Comparison of ENCODE assay signal across 8 cellular contexts in the genomic region with DNA sequence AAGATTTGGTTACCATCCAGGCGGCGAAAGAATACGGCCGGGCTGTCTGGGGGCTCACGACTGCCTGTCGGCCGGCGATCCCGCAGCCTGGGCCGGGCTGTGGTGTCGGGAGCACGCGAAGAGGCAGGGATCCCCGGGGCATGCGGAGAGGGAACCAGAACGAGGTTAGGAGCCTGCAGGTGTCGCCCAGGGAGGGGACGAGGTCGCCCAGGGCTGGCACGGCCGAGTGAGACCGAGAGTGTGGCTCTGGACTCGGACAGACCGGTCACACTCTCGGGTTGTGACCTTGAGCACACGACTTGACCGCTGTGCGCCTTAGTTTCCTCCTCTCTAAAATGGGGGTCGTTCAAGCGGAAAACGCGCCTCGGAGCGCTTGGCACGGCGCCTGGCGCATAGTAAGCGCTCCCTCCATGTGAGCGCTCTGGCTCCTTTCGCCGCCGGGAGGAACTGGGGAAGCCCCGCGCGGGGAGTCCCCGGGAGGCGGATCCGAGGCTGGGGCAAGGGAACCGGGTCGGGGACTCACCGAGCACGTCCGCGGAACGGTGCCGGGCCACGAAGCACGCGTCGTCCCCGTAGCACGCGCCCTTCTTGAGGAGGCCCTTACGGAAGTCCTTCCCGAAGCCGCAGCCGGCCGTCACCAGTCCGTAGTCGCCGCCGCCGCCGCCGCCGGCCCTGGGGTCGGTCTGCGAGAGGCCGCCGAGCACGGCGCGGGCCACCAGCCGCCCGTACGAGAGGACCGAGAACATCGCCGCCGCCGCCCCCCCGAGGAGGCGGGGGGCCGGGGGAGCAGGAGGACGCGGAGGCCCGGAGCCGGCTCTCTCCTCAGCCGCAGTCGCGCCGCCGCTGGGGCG. TPM values are rescaled to one million over a fixed set of nuclear protein-coding genes. Genes with fewer than 3 reads are reported as not detected.
DNase-seq lines count a peak whose midpoint lies in the region; ATAC-seq and TF ChIP-seq lines count a peak whose summit lies in the region.

No MANE protein-coding gene starts in this region.

- H3K4me3 ChIP-seq in BLaER1 (peak overlapping the region; percentile 99), SK-N-MC (peak overlapping the region; percentile 94), prostate gland (peak overlapping the region; percentile 77 to 90)

- DNase-seq in SK-N-MC (ENCODE audit: low read depth, low spot score) (no peak), left cardiac atrium (peak; percentile 72), prostate gland (ENCODE audit: low spot score) (peak; percentile 57), ureter (ENCODE audit: low spot score) (peak; percentile 68)
- DNase-seq in activated naive CD8-positive, alpha-beta T cell treated with anti-CD3 and anti-CD28 coated beads, Interleukin-2, amount 10 ng/mL, durations not matched to agents 7 days and 5 days = peak; percentile 75

- H3K9ac ChIP-seq in BLaER1 = peak overlapping the region; percentile 97
- H3K9ac ChIP-seq in SK-N-MC (ENCODE audit: insufficient read length) = peak overlapping the region; percentile 84

- peak overlapping the region; percentile 91 for H3K27ac Mint-ChIP-seq in activated naive CD8-positive, alpha-beta T cell treated with anti-CD3 and anti-CD28 coated beads, Interleukin-2, amount 10 ng/mL, durations not matched to agents 7 days and 5 days

- H4K20me1 ChIP-seq in BLaER1 = peaks cover 55% of the 10 kb centered on the region

- no peaks in the 10 kb centered on the region for H3K9me3 Mint-ChIP-seq in activated naive CD8-positive, alpha-beta T cell treated with anti-CD3 and anti-CD28 coated beads, Interleukin-2, amount 10 ng/mL, durations not matched to agents 7 days and 5 days

- intact Hi-C loops in left cardiac atrium (cut with DNase I) (no loop called here), prostate gland (cut with DNase I) (loop anchor here (5.0 kb wide), 1 partner anchor 35 kb away; no protein-coding TSS in a partner anchor)

- peaks cover 9% of the 10 kb centered on the region for H3K36me3 Mint-ChIP-seq in activated naive CD8-positive, alpha-beta T cell treated with anti-CD3 and anti-CD28 coated beads, Interleukin-2, amount 10 ng/mL, durations not matched to agents 7 days and 5 days

- peak overlapping the region; percentile 94 for H3K4me3 Mint-ChIP-seq in activated naive CD8-positive, alpha-beta T cell treated with anti-CD3 and anti-CD28 coated beads, Interleukin-2, amount 10 ng/mL, durations not matched to agents 7 days and 5 days

- peak; percentile 54 for ATAC-seq in GM18907 (IDR thresholded peaks at IDR 0.05; ENCODE audit: unreplicated experiment)
- ATAC-seq in HG03159 (IDR thresholded peaks at IDR 0.05; ENCODE audit: unreplicated experiment) = peak; percentile 38
- peak; percentile 48 for ATAC-seq in activated naive CD8-positive, alpha-beta T cell treated with anti-CD3 and anti-CD28 coated beads, Interleukin-2, amount 10 ng/mL, durations not matched to agents 7 days and 5 days (ENCODE audit: low read depth)
- ATAC-seq in left cardiac atrium = peak; percentile 51 to 55

- peaks cover 61% of the 10 kb centered on the region for H3K4me1 Mint-ChIP-seq in activated naive CD8-positive, alpha-beta T cell treated with anti-CD3 and anti-CD28 coated beads, Interleukin-2, amount 10 ng/mL, durations not matched to agents 7 days and 5 days

- peak in 1 of 4 experiments; percentile 2 for TF ChIP-seq CTCF in prostate gland (IDR thresholded peaks at IDR 0.05)

- peaks cover 21% of the 10 kb centered on the region for H3K36me3 ChIP-seq in BLaER1
- H3K36me3 ChIP-seq in SK-N-MC (ENCODE audit: insufficient read depth, low read length) = no peaks in the 10 kb centered on the region
- H3K36me3 ChIP-seq in prostate gland = no peaks in the 10 kb centered on the region

- H3K27ac ChIP-seq in BLaER1 = peak overlapping the region; percentile 96
- no peak overlapping the region for H3K27ac ChIP-seq in SK-N-MC
- H3K27ac ChIP-seq in prostate gland = peak overlapping the region; percentile 89 to 90

- H3K9me3 ChIP-seq in BLaER1 = no peaks in the 10 kb centered on the region
- no peaks in the 10 kb centered on the region for H3K9me3 ChIP-seq in SK-N-MC (ENCODE audit: low read depth, low read length)
- no peaks in the 10 kb centered on the region for H3K9me3 ChIP-seq in prostate gland

- TF ChIP-seq POLR2A in prostate gland (IDR thresholded peaks at IDR 0.05) = peak; percentile 37

- POLR2A ChIA-PET in activated naive CD8-positive, alpha-beta T cell treated with anti-CD3 and anti-CD28 coated beads, Interleukin-2, amount 10 ng/mL, durations not matched to agents 7 days and 5 days (lab: Charles Lee) = interaction anchor here (0.9 kb wide), 1 partner anchor 80 kb away, joined by 3 read pairs; a partner anchor contains a TSS

- peak overlapping the region; percentile 88 for H3K4me2 ChIP-seq in BLaER1

- H3K4me1 ChIP-seq in BLaER1 (peaks cover 50% of the 10 kb centered on the region), prostate gland (replicated peaks) (no peaks in the 10 kb centered on the region)

- no peaks in the 10 kb centered on the region for H3K27me3 Mint-ChIP-seq in activated naive CD8-positive, alpha-beta T cell treated with anti-CD3 and anti-CD28 coated beads, Interleukin-2, amount 10 ng/mL, durations not matched to agents 7 days and 5 days

- under 1% methylated on average over 78 of the region's 104 CpGs for WGBS in prostate gland

- H3K27me3 ChIP-seq in BLaER1 (no peaks in the 10 kb centered on the region), prostate gland (replicated peaks; ENCODE audit: insufficient read depth) (no peaks in the 10 kb centered on the region)

RNA-seq across cellular contexts. Expression of a gene that starts 0.6 kb away (rescaled TPM):
- 10 to 100 TPM; 28.3 to 30.0 TPM for total RNA-seq in activated naive CD8-positive, alpha-beta T cell treated with anti-CD3 and anti-CD28 coated beads, Interleukin-2, amount 10 ng/mL, durations not matched to agents 7 days and 5 days
- total RNA-seq in left cardiac atrium (10 to 100 TPM; 51.7 to 92.3 TPM), prostate gland (10 to 100 TPM; 11.2 to 21.8 TPM), ureter (26.1 TPM)

RNA-seq across cellular contexts. Expression of a gene that starts 31.4 kb away (rescaled TPM):
- 10 to 100 TPM; 10.1 to 10.3 TPM for total RNA-seq in activated naive CD8-positive, alpha-beta T cell treated with anti-CD3 and anti-CD28 coated beads, Interleukin-2, amount 10 ng/mL, durations not matched to agents 7 days and 5 days
- total RNA-seq in left cardiac atrium (10 to 100 TPM; 21.2 to 33.1 TPM), prostate gland (10 to 100 TPM; 45.5 to 68.7 TPM), ureter (50.0 TPM)
